ENCODE assay signal across 1 cellular context in the genomic region with DNA sequence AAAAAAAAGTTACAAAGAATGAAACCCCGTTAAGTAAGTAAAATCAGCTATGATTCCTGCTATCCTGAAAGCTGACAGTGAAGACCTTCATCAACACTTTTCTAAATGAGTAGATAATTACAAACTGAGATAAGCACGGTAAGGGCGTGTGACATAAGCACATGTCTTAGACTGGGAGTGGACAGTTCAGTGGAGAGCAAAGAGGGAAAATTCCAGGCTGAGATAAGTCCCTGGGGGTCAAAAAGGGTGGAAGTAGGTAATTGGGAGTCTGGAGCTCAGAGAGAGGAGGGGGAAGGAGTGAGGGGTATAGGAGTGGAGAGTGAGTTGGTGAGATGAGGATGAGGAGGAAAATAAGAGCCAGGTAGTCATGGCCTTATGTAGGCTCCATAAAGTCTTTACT.
TF ChIP-seq lines count a peak whose summit lies in the region.

No MANE protein-coding gene starts in this region.

TF ChIP-seq in K562, 482 proteins besides CTCF, POLR2A, EP300 and RAD21 (continued from another document and continues in another):
- TF ChIP-seq, protein P1, sequence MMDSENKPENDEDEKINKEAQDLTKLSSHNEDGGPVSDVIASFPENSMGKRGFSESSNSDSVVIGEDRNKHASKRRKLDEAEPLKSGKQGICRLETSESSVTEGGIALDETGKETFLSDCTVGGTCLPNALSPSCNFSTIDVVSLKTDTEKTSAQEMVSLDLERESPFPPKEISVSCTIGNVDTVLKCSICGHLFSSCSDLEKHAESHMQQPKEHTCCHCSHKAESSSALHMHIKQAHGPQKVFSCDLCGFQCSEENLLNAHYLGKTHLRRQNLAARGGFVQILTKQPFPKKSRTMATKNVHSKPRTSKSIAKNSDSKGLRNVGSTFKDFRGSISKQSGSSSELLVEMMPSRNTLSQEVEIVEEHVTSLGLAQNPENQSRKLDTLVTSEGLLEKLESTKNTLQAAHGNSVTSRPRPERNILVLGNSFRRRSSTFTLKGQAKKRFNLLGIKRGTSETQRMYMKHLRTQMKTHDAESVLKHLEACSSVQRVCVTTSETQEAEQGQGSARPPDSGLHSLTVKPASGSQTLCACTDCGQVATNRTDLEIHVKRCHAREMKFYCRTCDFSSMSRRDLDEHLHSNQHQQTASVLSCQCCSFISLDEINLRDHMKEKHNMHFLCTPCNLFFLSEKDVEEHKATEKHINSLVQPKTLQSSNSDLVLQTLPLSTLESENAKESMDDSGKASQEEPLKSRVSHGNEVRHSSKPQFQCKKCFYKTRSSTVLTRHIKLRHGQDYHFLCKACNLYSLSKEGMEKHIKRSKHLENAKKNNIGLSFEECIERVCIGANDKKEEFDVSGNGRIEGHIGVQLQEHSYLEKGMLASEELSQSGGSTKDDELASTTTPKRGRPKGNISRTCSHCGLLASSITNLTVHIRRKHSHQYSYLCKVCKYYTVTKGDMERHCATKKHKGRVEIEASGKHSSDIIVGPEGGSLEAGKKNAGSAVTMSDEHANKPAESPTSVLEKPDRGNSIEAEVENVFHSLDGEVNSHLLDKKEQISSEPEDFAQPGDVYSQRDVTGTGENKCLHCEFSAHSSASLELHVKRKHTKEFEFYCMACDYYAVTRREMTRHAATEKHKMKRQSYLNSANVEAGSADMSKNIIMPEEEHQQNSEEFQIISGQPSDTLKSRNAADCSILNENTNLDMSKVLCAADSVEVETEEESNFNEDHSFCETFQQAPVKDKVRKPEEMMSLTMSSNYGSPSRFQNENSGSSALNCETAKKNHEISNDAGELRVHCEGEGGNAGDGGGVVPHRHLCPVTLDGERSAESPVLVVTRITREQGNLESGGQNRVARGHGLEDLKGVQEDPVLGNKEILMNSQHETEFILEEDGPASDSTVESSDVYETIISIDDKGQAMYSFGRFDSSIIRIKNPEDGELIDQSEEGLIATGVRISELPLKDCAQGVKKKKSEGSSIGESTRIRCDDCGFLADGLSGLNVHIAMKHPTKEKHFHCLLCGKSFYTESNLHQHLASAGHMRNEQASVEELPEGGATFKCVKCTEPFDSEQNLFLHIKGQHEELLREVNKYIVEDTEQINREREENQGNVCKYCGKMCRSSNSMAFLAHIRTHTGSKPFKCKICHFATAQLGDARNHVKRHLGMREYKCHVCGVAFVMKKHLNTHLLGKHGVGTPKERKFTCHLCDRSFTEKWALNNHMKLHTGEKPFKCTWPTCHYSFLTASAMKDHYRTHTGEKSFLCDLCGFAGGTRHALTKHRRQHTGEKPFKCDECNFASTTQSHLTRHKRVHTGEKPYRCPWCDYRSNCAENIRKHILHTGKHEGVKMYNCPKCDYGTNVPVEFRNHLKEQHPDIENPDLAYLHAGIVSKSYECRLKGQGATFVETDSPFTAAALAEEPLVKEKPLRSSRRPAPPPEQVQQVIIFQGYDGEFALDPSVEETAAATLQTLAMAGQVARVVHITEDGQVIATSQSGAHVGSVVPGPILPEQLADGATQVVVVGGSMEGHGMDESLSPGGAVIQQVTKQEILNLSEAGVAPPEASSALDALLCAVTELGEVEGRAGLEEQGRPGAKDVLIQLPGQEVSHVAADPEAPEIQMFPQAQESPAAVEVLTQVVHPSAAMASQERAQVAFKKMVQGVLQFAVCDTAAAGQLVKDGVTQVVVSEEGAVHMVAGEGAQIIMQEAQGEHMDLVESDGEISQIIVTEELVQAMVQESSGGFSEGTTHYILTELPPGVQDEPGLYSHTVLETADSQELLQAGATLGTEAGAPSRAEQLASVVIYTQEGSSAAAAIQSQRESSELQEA (IDR thresholded peaks at IDR 0.05; ENCODE audit: low read depth), result no peak
- TF ChIP-seq MTA2 (IDR thresholded peaks at IDR 0.05; ENCODE audit: low read depth) (0 out of 2 replicates have a peak, but pooled peaks have one; percentile 9), ARHGAP35 (IDR thresholded peaks at IDR 0.05; ENCODE audit: partially characterized antibody) (no peak), CXXC5 (CRISPR knock-in tag; IDR thresholded peaks at IDR 0.05) (peak; percentile 50), ZNF239 (CRISPR knock-in tag; IDR thresholded peaks at IDR 0.05) (peak; percentile 28; the same call in 1 of the 2 replicates), ZNF217 (CRISPR knock-in tag; IDR thresholded peaks at IDR 0.05) (no peak), JUN (IDR thresholded peaks at IDR 0.05; ENCODE audit: borderline replicate concordance, low read depth, low read length) (no peak), JUN (CRISPR knock-in tag; IDR thresholded peaks at IDR 0.05; ENCODE audit: borderline replicate concordance) (no peak), NCOA1 (IDR thresholded peaks at IDR 0.05; ENCODE audit: low read depth) (no peak), NRF1 (conservative IDR thresholded peaks at IDR 0.05 in 1 of 2, IDR thresholded peaks at IDR 0.05 in 1 of 2) (no peak), SMARCA5 (IDR thresholded peaks at IDR 0.05) (no peak), U2AF1 (optimal IDR thresholded peaks at IDR 0.05; ENCODE audit: low read depth, low read length) (no peak), FOXA1 (IDR thresholded peaks at IDR 0.05; ENCODE audit: borderline replicate concordance) (no peak), SMARCE1 (IDR thresholded peaks at IDR 0.05) (peak; percentile 58; the same call in 1 of the 2 replicates), KAT8 (IDR thresholded peaks at IDR 0.05; ENCODE audit: low read depth) (no peak)
- TF ChIP-seq, protein P2, sequence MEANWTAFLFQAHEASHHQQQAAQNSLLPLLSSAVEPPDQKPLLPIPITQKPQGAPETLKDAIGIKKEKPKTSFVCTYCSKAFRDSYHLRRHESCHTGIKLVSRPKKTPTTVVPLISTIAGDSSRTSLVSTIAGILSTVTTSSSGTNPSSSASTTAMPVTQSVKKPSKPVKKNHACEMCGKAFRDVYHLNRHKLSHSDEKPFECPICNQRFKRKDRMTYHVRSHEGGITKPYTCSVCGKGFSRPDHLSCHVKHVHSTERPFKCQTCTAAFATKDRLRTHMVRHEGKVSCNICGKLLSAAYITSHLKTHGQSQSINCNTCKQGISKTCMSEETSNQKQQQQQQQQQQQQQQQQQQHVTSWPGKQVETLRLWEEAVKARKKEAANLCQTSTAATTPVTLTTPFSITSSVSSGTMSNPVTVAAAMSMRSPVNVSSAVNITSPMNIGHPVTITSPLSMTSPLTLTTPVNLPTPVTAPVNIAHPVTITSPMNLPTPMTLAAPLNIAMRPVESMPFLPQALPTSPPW (CRISPR knock-in tag; IDR thresholded peaks at IDR 0.05), result no peak
- TF ChIP-seq, protein P3, sequence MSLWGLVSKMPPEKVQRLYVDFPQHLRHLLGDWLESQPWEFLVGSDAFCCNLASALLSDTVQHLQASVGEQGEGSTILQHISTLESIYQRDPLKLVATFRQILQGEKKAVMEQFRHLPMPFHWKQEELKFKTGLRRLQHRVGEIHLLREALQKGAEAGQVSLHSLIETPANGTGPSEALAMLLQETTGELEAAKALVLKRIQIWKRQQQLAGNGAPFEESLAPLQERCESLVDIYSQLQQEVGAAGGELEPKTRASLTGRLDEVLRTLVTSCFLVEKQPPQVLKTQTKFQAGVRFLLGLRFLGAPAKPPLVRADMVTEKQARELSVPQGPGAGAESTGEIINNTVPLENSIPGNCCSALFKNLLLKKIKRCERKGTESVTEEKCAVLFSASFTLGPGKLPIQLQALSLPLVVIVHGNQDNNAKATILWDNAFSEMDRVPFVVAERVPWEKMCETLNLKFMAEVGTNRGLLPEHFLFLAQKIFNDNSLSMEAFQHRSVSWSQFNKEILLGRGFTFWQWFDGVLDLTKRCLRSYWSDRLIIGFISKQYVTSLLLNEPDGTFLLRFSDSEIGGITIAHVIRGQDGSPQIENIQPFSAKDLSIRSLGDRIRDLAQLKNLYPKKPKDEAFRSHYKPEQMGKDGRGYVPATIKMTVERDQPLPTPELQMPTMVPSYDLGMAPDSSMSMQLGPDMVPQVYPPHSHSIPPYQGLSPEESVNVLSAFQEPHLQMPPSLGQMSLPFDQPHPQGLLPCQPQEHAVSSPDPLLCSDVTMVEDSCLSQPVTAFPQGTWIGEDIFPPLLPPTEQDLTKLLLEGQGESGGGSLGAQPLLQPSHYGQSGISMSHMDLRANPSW (CRISPR knock-in tag; IDR thresholded peaks at IDR 0.05), result no peak
- TF ChIP-seq, protein P4, sequence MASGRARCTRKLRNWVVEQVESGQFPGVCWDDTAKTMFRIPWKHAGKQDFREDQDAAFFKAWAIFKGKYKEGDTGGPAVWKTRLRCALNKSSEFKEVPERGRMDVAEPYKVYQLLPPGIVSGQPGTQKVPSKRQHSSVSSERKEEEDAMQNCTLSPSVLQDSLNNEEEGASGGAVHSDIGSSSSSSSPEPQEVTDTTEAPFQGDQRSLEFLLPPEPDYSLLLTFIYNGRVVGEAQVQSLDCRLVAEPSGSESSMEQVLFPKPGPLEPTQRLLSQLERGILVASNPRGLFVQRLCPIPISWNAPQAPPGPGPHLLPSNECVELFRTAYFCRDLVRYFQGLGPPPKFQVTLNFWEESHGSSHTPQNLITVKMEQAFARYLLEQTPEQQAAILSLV (tag; IDR thresholded peaks at IDR 0.05), result no peak
- TF ChIP-seq, protein P5, sequence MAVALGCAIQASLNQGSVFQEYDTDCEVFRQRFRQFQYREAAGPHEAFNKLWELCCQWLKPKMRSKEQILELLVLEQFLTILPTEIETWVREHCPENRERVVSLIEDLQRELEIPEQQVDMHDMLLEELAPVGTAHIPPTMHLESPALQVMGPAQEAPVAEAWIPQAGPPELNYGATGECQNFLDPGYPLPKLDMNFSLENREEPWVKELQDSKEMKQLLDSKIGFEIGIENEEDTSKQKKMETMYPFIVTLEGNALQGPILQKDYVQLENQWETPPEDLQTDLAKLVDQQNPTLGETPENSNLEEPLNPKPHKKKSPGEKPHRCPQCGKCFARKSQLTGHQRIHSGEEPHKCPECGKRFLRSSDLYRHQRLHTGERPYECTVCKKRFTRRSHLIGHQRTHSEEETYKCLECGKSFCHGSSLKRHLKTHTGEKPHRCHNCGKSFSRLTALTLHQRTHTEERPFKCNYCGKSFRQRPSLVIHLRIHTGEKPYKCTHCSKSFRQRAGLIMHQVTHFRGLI (CRISPR knock-in tag; IDR thresholded peaks at IDR 0.05), result no peak
- TF ChIP-seq, protein P6, sequence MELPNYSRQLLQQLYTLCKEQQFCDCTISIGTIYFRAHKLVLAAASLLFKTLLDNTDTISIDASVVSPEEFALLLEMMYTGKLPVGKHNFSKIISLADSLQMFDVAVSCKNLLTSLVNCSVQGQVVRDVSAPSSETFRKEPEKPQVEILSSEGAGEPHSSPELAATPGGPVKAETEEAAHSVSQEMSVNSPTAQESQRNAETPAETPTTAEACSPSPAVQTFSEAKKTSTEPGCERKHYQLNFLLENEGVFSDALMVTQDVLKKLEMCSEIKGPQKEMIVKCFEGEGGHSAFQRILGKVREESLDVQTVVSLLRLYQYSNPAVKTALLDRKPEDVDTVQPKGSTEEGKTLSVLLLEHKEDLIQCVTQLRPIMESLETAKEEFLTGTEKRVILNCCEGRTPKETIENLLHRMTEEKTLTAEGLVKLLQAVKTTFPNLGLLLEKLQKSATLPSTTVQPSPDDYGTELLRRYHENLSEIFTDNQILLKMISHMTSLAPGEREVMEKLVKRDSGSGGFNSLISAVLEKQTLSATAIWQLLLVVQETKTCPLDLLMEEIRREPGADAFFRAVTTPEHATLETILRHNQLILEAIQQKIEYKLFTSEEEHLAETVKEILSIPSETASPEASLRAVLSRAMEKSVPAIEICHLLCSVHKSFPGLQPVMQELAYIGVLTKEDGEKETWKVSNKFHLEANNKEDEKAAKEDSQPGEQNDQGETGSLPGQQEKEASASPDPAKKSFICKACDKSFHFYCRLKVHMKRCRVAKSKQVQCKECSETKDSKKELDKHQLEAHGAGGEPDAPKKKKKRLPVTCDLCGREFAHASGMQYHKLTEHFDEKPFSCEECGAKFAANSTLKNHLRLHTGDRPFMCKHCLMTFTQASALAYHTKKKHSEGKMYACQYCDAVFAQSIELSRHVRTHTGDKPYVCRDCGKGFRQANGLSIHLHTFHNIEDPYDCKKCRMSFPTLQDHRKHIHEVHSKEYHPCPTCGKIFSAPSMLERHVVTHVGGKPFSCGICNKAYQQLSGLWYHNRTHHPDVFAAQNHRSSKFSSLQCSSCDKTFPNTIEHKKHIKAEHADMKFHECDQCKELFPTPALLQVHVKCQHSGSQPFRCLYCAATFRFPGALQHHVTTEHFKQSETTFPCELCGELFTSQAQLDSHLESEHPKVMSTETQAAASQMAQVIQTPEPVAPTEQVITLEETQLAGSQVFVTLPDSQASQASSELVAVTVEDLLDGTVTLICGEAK (IDR thresholded peaks at IDR 0.05), result 0 out of 2 replicates have a peak, but pooled peaks have one; percentile 32
- TF ChIP-seq, protein P6 (CRISPR knock-in tag; IDR thresholded peaks at IDR 0.05), result no peak
- TF ChIP-seq, protein P7, sequence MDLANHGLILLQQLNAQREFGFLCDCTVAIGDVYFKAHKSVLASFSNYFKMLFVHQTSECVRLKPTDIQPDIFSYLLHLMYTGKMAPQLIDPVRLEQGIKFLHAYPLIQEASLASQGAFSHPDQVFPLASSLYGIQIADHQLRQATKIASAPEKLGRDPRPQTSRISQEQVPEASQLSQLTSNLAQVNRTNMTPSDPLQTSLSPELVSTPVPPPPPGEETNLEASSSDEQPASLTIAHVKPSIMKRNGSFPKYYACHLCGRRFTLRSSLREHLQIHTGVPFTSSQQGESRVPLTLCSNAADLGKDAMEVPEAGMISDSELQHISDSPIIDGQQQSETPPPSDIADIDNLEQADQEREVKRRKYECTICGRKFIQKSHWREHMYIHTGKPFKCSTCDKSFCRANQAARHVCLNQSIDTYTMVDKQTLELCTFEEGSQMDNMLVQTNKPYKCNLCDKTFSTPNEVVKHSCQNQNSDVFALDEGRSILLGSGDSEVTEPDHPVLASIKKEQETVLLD (IDR thresholded peaks at IDR 0.05), result no peak
